ENCODE assay signal across 2 cellular contexts in the genomic region with DNA sequence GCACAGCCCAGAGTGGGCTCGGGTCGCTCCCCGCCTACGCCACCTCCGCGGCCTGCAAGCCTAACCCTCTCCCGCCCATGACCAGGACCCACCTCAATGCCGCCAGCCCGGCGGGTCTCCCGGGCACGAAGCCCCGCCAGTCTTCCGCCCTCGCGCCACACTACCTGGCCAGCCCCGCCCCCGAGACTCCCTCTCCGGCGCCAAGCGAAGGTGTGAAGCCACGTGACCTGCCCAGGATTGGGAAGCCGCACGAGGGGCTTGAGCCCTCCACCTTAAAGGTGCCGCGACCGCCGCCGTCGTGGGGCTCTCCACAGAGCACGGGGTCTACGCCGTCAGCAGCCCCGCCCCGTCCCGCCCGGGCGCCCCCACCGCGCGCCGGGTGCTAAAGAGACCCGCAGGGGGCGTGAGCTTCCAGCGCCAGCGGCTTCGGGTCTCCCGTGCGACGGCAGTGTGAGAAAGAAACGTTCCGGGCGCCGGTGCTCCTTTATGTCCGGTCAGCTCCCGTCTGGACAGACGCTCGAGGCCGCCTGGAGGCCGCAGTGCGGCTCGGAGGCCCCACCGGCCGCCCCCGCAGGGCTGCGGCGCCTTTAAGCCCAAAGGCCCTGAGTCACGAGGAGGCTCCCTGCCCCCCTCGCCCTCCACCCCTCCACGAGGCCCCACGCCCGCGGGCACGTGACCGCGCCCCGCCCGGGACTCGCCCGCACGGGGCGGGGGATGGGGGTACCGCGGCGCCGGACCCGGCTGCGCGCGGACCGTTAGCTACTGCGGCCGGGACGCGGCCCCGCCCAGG.
TF ChIP-seq lines count a peak whose summit lies in the region.

A gene (minus strand): TSS at position 319 of the 790 bp plus-strand sequence. CDS start 18,904 bp downstream, outside the sequence.

TF ChIP-seq in A549, 52 proteins besides CTCF, POLR2A, EP300 and RAD21 (continued from another document and continues in another):
- TF ChIP-seq, protein P1, sequence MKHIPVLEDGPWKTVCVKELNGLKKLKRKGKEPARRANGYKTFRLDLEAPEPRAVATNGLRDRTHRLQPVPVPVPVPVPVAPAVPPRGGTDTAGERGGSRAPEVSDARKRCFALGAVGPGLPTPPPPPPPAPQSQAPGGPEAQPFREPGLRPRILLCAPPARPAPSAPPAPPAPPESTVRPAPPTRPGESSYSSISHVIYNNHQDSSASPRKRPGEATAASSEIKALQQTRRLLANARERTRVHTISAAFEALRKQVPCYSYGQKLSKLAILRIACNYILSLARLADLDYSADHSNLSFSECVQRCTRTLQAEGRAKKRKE (CRISPR knock-in tag; IDR thresholded peaks at IDR 0.05; ENCODE audit: low read depth) = no peak
- TF ChIP-seq RARB (CRISPR knock-in tag; IDR thresholded peaks at IDR 0.05) (no peak), KDM1A (IDR thresholded peaks at IDR 0.05; ENCODE audit: low read depth) (no peak), GATA3 (IDR thresholded peaks at IDR 0.05; ENCODE audit: borderline replicate concordance) (0 out of 2 replicates have a peak, but pooled peaks have one; percentile 12), BHLHE40 (IDR thresholded peaks at IDR 0.05; ENCODE audit: low read depth, low read length) (peak; percentile 30; the same call in 1 of the 2 replicates), HDAC2 (IDR thresholded peaks at IDR 0.05) (no peak), KDM5A (IDR thresholded peaks at IDR 0.05) (no peak), MYC (IDR thresholded peaks at IDR 0.05; ENCODE audit: borderline replicate concordance, low read length) (peak; percentile 87), EHMT2 (IDR thresholded peaks at IDR 0.05; ENCODE audit: low read depth) (no peak), CBX8 (IDR thresholded peaks at IDR 0.05) (no peak), RNF2 (IDR thresholded peaks at IDR 0.05; ENCODE audit: borderline replicate concordance, low read depth) (no peak), RFX5 (IDR thresholded peaks at IDR 0.05) (no peak)
- TF ChIP-seq, protein P2, sequence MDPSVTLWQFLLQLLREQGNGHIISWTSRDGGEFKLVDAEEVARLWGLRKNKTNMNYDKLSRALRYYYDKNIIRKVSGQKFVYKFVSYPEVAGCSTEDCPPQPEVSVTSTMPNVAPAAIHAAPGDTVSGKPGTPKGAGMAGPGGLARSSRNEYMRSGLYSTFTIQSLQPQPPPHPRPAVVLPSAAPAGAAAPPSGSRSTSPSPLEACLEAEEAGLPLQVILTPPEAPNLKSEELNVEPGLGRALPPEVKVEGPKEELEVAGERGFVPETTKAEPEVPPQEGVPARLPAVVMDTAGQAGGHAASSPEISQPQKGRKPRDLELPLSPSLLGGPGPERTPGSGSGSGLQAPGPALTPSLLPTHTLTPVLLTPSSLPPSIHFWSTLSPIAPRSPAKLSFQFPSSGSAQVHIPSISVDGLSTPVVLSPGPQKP (IDR thresholded peaks at IDR 0.05; ENCODE audit: low read depth, low read length) = no peak
- TF ChIP-seq, protein P3, sequence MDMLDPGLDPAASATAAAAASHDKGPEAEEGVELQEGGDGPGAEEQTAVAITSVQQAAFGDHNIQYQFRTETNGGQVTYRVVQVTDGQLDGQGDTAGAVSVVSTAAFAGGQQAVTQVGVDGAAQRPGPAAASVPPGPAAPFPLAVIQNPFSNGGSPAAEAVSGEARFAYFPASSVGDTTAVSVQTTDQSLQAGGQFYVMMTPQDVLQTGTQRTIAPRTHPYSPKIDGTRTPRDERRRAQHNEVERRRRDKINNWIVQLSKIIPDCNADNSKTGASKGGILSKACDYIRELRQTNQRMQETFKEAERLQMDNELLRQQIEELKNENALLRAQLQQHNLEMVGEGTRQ (IDR thresholded peaks at IDR 0.05) = peak; percentile 56
- TF ChIP-seq, protein P4, sequence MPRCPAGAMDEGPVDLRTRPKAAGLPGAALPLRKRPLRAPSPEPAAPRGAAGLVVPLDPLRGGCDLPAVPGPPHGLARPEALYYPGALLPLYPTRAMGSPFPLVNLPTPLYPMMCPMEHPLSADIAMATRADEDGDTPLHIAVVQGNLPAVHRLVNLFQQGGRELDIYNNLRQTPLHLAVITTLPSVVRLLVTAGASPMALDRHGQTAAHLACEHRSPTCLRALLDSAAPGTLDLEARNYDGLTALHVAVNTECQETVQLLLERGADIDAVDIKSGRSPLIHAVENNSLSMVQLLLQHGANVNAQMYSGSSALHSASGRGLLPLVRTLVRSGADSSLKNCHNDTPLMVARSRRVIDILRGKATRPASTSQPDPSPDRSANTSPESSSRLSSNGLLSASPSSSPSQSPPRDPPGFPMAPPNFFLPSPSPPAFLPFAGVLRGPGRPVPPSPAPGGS (IDR thresholded peaks at IDR 0.05) = 0 out of 3 replicates have a peak, but pooled peaks have one; percentile 29
- TF ChIP-seq, protein P5, sequence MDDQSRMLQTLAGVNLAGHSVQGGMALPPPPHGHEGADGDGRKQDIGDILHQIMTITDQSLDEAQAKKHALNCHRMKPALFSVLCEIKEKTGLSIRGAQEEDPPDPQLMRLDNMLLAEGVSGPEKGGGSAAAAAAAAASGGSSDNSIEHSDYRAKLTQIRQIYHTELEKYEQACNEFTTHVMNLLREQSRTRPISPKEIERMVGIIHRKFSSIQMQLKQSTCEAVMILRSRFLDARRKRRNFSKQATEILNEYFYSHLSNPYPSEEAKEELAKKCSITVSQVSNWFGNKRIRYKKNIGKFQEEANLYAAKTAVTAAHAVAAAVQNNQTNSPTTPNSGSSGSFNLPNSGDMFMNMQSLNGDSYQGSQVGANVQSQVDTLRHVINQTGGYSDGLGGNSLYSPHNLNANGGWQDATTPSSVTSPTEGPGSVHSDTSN (IDR thresholded peaks at IDR 0.05) = no peak
- TF ChIP-seq, protein P6, sequence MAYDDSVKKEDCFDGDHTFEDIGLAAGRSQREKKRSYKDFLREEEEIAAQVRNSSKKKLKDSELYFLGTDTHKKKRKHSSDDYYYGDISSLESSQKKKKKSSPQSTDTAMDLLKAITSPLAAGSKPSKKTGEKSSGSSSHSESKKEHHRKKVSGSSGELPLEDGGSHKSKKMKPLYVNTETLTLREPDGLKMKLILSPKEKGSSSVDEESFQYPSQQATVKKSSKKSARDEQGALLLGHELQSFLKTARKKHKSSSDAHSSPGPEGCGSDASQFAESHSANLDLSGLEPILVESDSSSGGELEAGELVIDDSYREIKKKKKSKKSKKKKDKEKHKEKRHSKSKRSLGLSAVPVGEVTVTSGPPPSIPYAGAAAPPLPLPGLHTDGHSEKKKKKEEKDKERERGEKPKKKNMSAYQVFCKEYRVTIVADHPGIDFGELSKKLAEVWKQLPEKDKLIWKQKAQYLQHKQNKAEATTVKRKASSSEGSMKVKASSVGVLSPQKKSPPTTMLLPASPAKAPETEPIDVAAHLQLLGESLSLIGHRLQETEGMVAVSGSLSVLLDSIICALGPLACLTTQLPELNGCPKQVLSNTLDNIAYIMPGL (CRISPR knock-in tag; IDR thresholded peaks at IDR 0.05; ENCODE audit: borderline replicate concordance) = 0 out of 2 replicates have a peak, but pooled peaks have one; percentile 46

TF ChIP-seq in K562, 482 proteins besides CTCF, POLR2A, EP300 and RAD21 (continued from another document and continues in another):
- TF ChIP-seq, protein P7, sequence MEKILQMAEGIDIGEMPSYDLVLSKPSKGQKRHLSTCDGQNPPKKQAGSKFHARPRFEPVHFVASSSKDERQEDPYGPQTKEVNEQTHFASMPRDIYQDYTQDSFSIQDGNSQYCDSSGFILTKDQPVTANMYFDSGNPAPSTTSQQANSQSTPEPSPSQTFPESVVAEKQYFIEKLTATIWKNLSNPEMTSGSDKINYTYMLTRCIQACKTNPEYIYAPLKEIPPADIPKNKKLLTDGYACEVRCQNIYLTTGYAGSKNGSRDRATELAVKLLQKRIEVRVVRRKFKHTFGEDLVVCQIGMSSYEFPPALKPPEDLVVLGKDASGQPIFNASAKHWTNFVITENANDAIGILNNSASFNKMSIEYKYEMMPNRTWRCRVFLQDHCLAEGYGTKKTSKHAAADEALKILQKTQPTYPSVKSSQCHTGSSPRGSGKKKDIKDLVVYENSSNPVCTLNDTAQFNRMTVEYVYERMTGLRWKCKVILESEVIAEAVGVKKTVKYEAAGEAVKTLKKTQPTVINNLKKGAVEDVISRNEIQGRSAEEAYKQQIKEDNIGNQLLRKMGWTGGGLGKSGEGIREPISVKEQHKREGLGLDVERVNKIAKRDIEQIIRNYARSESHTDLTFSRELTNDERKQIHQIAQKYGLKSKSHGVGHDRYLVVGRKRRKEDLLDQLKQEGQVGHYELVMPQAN (IDR thresholded peaks at IDR 0.05; ENCODE audit: borderline replicate concordance) = no peak
- TF ChIP-seq ZNF133 (CRISPR knock-in tag; IDR thresholded peaks at IDR 0.05) (no peak), EGR1 (conservative IDR thresholded peaks at IDR 0.05) (peak; percentile 97), TEAD1 (CRISPR knock-in tag; IDR thresholded peaks at IDR 0.05) (peak in 1 of 2 experiments; percentile 85; a peak in 2 of 4 replicates), SP1 (CRISPR knock-in tag; IDR thresholded peaks at IDR 0.05) (peak; percentile 62; the same call in 1 of the 2 replicates), FOXK1 (CRISPR knock-in tag; IDR thresholded peaks at IDR 0.05; ENCODE audit: borderline replicate concordance) (peak; percentile 92), GABPB1 (CRISPR knock-in tag; IDR thresholded peaks at IDR 0.05) (peak; percentile 71), NRF1 (conservative IDR thresholded peaks at IDR 0.05 in 1 of 2, IDR thresholded peaks at IDR 0.05 in 1 of 2) (peak in 1 of 2 experiments; percentile 48; a peak in 2 of 4 replicates), HMG20A (CRISPR knock-in tag; conservative IDR thresholded peaks at IDR 0.05) (no peak), CREM (IDR thresholded peaks at IDR 0.05; ENCODE audit: low read depth) (peak; percentile 51), STAG1 (CRISPR knock-in tag; IDR thresholded peaks at IDR 0.05; ENCODE audit: borderline replicate concordance) (peak; percentile 37; the same call in 1 of the 2 replicates), MYBL2 (IDR thresholded peaks at IDR 0.05; ENCODE audit: low read depth) (no peak), MYBL2 (CRISPR knock-in tag; IDR thresholded peaks at IDR 0.05; ENCODE audit: borderline replicate concordance) (no peak), RBM34 (IDR thresholded peaks at IDR 0.05; ENCODE audit: borderline replicate concordance, insufficient read depth, low read length) (0 out of 2 replicates have a peak, but pooled peaks have one; percentile 27), GATAD2B (IDR thresholded peaks at IDR 0.05; ENCODE audit: borderline replicate concordance) (peak; percentile 95), C11orf30 (IDR thresholded peaks at IDR 0.05; ENCODE audit: low read depth) (peak; percentile 34; the same call in 1 of the 2 replicates), TGIF2 (CRISPR knock-in tag; IDR thresholded peaks at IDR 0.05) (no peak), MTA2 (IDR thresholded peaks at IDR 0.05; ENCODE audit: low read depth) (no peak), ZNF507 (tag; conservative IDR thresholded peaks at IDR 0.05) (no peak), ZNF589 (CRISPR knock-in tag; IDR thresholded peaks at IDR 0.05; ENCODE audit: low read depth) (peak; percentile 63; the same call in 1 of the 2 replicates)
- TF ChIP-seq, protein P8, sequence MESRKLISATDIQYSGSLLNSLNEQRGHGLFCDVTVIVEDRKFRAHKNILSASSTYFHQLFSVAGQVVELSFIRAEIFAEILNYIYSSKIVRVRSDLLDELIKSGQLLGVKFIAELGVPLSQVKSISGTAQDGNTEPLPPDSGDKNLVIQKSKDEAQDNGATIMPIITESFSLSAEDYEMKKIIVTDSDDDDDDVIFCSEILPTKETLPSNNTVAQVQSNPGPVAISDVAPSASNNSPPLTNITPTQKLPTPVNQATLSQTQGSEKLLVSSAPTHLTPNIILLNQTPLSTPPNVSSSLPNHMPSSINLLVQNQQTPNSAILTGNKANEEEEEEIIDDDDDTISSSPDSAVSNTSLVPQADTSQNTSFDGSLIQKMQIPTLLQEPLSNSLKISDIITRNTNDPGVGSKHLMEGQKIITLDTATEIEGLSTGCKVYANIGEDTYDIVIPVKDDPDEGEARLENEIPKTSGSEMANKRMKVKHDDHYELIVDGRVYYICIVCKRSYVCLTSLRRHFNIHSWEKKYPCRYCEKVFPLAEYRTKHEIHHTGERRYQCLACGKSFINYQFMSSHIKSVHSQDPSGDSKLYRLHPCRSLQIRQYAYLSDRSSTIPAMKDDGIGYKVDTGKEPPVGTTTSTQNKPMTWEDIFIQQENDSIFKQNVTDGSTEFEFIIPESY (CRISPR knock-in tag; IDR thresholded peaks at IDR 0.05) = 0 out of 2 replicates have a peak, but pooled peaks have one; percentile 2
- TF ChIP-seq, protein P9, sequence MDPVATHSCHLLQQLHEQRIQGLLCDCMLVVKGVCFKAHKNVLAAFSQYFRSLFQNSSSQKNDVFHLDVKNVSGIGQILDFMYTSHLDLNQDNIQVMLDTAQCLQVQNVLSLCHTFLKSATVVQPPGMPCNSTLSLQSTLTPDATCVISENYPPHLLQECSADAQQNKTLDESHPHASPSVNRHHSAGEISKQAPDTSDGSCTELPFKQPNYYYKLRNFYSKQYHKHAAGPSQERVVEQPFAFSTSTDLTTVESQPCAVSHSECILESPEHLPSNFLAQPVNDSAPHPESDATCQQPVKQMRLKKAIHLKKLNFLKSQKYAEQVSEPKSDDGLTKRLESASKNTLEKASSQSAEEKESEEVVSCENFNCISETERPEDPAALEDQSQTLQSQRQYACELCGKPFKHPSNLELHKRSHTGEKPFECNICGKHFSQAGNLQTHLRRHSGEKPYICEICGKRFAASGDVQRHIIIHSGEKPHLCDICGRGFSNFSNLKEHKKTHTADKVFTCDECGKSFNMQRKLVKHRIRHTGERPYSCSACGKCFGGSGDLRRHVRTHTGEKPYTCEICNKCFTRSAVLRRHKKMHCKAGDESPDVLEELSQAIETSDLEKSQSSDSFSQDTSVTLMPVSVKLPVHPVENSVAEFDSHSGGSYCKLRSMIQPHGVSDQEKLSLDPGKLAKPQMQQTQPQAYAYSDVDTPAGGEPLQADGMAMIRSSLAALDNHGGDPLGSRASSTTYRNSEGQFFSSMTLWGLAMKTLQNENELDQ (CRISPR knock-in tag; IDR thresholded peaks at IDR 0.05; ENCODE audit: borderline replicate concordance) = 0 out of 2 replicates have a peak, but pooled peaks have one; percentile 79
- TF ChIP-seq, protein P10, sequence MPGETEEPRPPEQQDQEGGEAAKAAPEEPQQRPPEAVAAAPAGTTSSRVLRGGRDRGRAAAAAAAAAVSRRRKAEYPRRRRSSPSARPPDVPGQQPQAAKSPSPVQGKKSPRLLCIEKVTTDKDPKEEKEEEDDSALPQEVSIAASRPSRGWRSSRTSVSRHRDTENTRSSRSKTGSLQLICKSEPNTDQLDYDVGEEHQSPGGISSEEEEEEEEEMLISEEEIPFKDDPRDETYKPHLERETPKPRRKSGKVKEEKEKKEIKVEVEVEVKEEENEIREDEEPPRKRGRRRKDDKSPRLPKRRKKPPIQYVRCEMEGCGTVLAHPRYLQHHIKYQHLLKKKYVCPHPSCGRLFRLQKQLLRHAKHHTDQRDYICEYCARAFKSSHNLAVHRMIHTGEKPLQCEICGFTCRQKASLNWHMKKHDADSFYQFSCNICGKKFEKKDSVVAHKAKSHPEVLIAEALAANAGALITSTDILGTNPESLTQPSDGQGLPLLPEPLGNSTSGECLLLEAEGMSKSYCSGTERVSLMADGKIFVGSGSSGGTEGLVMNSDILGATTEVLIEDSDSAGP (CRISPR knock-in tag; IDR thresholded peaks at IDR 0.05) = peak; percentile 93
- TF ChIP-seq, protein P11, sequence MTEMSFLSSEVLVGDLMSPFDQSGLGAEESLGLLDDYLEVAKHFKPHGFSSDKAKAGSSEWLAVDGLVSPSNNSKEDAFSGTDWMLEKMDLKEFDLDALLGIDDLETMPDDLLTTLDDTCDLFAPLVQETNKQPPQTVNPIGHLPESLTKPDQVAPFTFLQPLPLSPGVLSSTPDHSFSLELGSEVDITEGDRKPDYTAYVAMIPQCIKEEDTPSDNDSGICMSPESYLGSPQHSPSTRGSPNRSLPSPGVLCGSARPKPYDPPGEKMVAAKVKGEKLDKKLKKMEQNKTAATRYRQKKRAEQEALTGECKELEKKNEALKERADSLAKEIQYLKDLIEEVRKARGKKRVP (CRISPR knock-in tag; IDR thresholded peaks at IDR 0.05) = 0 out of 2 replicates have a peak, but pooled peaks have one; percentile 36
